Comparison of ENCODE assay signal across 20 cellular contexts in the genomic region with DNA sequence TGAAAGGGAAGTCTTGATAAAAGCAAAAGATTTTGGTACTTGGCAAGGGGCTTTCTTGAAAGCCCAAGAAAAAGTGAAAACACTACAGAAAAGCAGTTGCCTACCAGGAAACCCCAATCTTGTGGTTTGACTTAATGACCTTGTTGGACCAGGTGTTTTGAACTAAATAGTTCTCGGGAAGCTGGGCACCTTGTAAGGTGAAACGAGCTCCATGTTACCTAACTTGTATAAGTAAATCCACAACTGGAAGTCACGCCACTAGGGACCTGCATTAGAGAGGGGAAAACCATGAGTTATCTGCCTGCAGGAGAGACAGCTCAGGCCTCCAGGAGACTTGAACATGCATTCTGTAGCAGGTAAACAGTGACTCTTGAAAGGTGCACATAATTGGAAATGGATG.
"Had no signal": no experiment of that assay in that cellular context is flagged by ENCODE, and none has a peak within 500 bp of the region (broad histone marks: within the 10 kb centered on the region; RNA-seq: fewer than 3 reads in every experiment).

No MANE protein-coding gene starts in this region.

- H3K4me1 ChIP-seq: ascending aorta had no signal

- DNase-seq: activated CD4-positive, alpha-beta T cell treated with anti-CD3 and anti-CD28 coated beads for 48 hours; activated CD4-positive, alpha-beta T cell treated with anti-CD3 and anti-CD28 coated beads, Interleukin-2, amount 50 U/mL, for 48 hours; activated CD4-positive, CD25-positive, alpha-beta regulatory T cell treated with anti-CD3 and anti-CD28 coated beads, Interleukin-2, amount 50 U/mL, for 72 hours; activated CD8-positive, alpha-beta memory T cell treated with anti-CD3 and anti-CD28 coated beads, Interleukin-2, amount 10 ng/mL, durations not matched to agents 7 days and 5 days; activated effector memory CD4-positive, alpha-beta T cell treated with Interleukin-2 at 50 U/mL for 16 hours; activated naive CD4-positive, alpha-beta T cell; activated T-cell treated with anti-CD3 and anti-CD28 coated beads, Interleukin-2, amount 50 U/mL, for 24 hours; amniotic stem cell; MV-4-11; NCI-H1105; NCI-H1436; NCI-H1694 treated with DMSO at 0.1 percent for 48 hours; NCI-H2029 treated with DMSO at 0.1 percent for 48 hours; NCI-H446; NCI-H524; PC-3; SHP77 treated with DMSO at 0.1 percent for 48 hours had no signal

- ATAC-seq: activated CD8-positive, alpha-beta memory T cell treated with anti-CD3 and anti-CD28 coated beads, Interleukin-2, amount 10 ng/mL, durations not matched to agents 7 days and 5 days; PC-3; WTC11 had no signal

- H3K36me3 ChIP-seq: ascending aorta had no signal

- H3K9me3 ChIP-seq: ascending aorta had no signal

- H3K27ac ChIP-seq: ascending aorta had no signal

- H3K4me3 ChIP-seq: ascending aorta had no signal

- H3K27me3 ChIP-seq: ascending aorta had no signal

- FAIRE-seq: RCC 7860 had no signal
